Comparison of ENCODE assay signal across 8 cellular contexts in genomic region chrX:11427082-11428033, GRCh38.
DNase-seq lines count a peak whose midpoint lies in the region; ATAC-seq and TF ChIP-seq lines count a peak whose summit lies in the region.

No MANE protein-coding gene starts in this region.

- peaks cover 13% of the 10 kb centered on the region for H3K27me3 Mint-ChIP-seq in activated CD4-positive, alpha-beta memory T cell treated with anti-CD3 and anti-CD28 coated beads, Interleukin-2, amount 10 ng/mL, durations not matched to agents 7 days and 5 days
- peaks cover 5% of the 10 kb centered on the region for H3K27me3 Mint-ChIP-seq in activated CD4-positive, alpha-beta memory T cell treated with anti-CD3 and anti-CD28 coated beads for 36 hours
- H3K27me3 Mint-ChIP-seq in CD8-positive, alpha-beta T cell (ENCODE audit: low read depth) = peaks cover 13% of the 10 kb centered on the region

- H3K27ac Mint-ChIP-seq in activated CD4-positive, alpha-beta memory T cell treated with anti-CD3 and anti-CD28 coated beads, Interleukin-2, amount 10 ng/mL, durations not matched to agents 7 days and 5 days = no peak overlapping the region
- no peak overlapping the region for H3K27ac Mint-ChIP-seq in activated CD4-positive, alpha-beta memory T cell treated with anti-CD3 and anti-CD28 coated beads for 36 hours
- no peak overlapping the region for H3K27ac Mint-ChIP-seq in CD8-positive, alpha-beta T cell

- H3K9me3 Mint-ChIP-seq in activated CD4-positive, alpha-beta memory T cell treated with anti-CD3 and anti-CD28 coated beads, Interleukin-2, amount 10 ng/mL, durations not matched to agents 7 days and 5 days = no peaks in the 10 kb centered on the region
- no peaks in the 10 kb centered on the region for H3K9me3 Mint-ChIP-seq in activated CD4-positive, alpha-beta memory T cell treated with anti-CD3 and anti-CD28 coated beads for 36 hours
- H3K9me3 Mint-ChIP-seq in CD8-positive, alpha-beta T cell = no peaks in the 10 kb centered on the region

- no peak overlapping the region for H3K4me3 Mint-ChIP-seq in activated CD4-positive, alpha-beta memory T cell treated with anti-CD3 and anti-CD28 coated beads, Interleukin-2, amount 10 ng/mL, durations not matched to agents 7 days and 5 days
- no peak overlapping the region for H3K4me3 Mint-ChIP-seq in activated CD4-positive, alpha-beta memory T cell treated with anti-CD3 and anti-CD28 coated beads for 36 hours
- no peak overlapping the region for H3K4me3 Mint-ChIP-seq in CD8-positive, alpha-beta T cell

- intact Hi-C loops in activated CD4-positive, alpha-beta memory T cell treated with anti-CD3 and anti-CD28 coated beads for 36 hours (cut with micrococcal nuclease) = no loop called here
- intact Hi-C loops in CD8-positive, alpha-beta T cell (cut with DNase I, micrococcal nuclease) = no loop called here

- H3K9me3 ChIP-seq in WERI-Rb-1 (ENCODE audit: severe bottlenecking) = no peaks in the 10 kb centered on the region
- no peaks in the 10 kb centered on the region for H3K9me3 ChIP-seq in CD8-positive, alpha-beta T cell (ENCODE audit: low read length)

- DNase-seq in activated CD4-positive, alpha-beta memory T cell treated with anti-CD3 and anti-CD28 coated beads, Interleukin-2, amount 10 ng/mL, durations not matched to agents 7 days and 5 days = peak; percentile 13
- no peak for DNase-seq in activated CD4-positive, alpha-beta memory T cell treated with anti-CD3 and anti-CD28 coated beads for 36 hours
- DNase-seq in WERI-Rb-1 (peak; percentile 7), hypothalamus (lab: John Stamatoyannopoulos, UW) (peak in 26 of 51 donors; percentile 0 to 38 (median 8)), NCI-H2081 (lab: John Stamatoyannopoulos, UW) (no peak)
- DNase-seq in CD8-positive, alpha-beta T cell = no peak

- peaks cover 4% of the 10 kb centered on the region for H3K4me1 Mint-ChIP-seq in activated CD4-positive, alpha-beta memory T cell treated with anti-CD3 and anti-CD28 coated beads, Interleukin-2, amount 10 ng/mL, durations not matched to agents 7 days and 5 days
- no peaks in the 10 kb centered on the region for H3K4me1 Mint-ChIP-seq in activated CD4-positive, alpha-beta memory T cell treated with anti-CD3 and anti-CD28 coated beads for 36 hours (ENCODE audit: low read depth)
- H3K4me1 Mint-ChIP-seq in CD8-positive, alpha-beta T cell (ENCODE audit: low read depth) = no peaks in the 10 kb centered on the region

- no peak for TF ChIP-seq CTCF in WERI-Rb-1 (IDR thresholded peaks at IDR 0.05; ENCODE audit: low read depth, low read length)
- no peak for TF ChIP-seq CTCF in CD8-positive, alpha-beta T cell (IDR thresholded peaks at IDR 0.05)

- no peak for ATAC-seq in GM21825 (IDR thresholded peaks at IDR 0.05; ENCODE audit: unreplicated experiment)
- ATAC-seq in CD8-positive, alpha-beta T cell = no peak

- CTCF ChIA-PET in activated CD4-positive, alpha-beta memory T cell treated with anti-CD3 and anti-CD28 coated beads, Interleukin-2, amount 10 ng/mL, durations not matched to agents 7 days and 5 days (lab: Charles Lee) = no interaction called here
- CTCF ChIA-PET in activated CD4-positive, alpha-beta memory T cell treated with anti-CD3 and anti-CD28 coated beads for 36 hours (lab: Charles Lee) = no interaction called here
- CTCF ChIA-PET in CD8-positive, alpha-beta T cell (lab: Charles Lee) = no interaction called here

- no peaks in the 10 kb centered on the region for H3K4me1 ChIP-seq in CD8-positive, alpha-beta T cell (ENCODE audit: insufficient read depth, low read length)

- no peak overlapping the region for H3K4me3 ChIP-seq in WERI-Rb-1 (ENCODE audit: low read depth, low read length)
- peak overlapping the region; percentile 21 to 34 (median 28) for H3K4me3 ChIP-seq in skin epidermis
- H3K4me3 ChIP-seq in CD8-positive, alpha-beta T cell (ENCODE audit: low read depth, low read length) = no peak overlapping the region

- H3K27ac ChIP-seq in WERI-Rb-1 (no peak overlapping the region), skin epidermis (peak overlapping the region in 11 of 21 experiments; percentile 0 to 71 (median 43))
- no peak overlapping the region for H3K27ac ChIP-seq in CD8-positive, alpha-beta T cell (ENCODE audit: low read depth, low read length)

- no peaks in the 10 kb centered on the region for H3K36me3 Mint-ChIP-seq in activated CD4-positive, alpha-beta memory T cell treated with anti-CD3 and anti-CD28 coated beads, Interleukin-2, amount 10 ng/mL, durations not matched to agents 7 days and 5 days (ENCODE audit: low read depth)
- H3K36me3 Mint-ChIP-seq in activated CD4-positive, alpha-beta memory T cell treated with anti-CD3 and anti-CD28 coated beads for 36 hours = no peaks in the 10 kb centered on the region
- no peaks in the 10 kb centered on the region for H3K36me3 Mint-ChIP-seq in CD8-positive, alpha-beta T cell

- H3K27me3 ChIP-seq in WERI-Rb-1 (ENCODE audit: insufficient read depth, low read depth, severe bottlenecking) = peaks cover 42% of the 10 kb centered on the region
- H3K27me3 ChIP-seq in CD8-positive, alpha-beta T cell (ENCODE audit: insufficient read depth, low read length) = no peaks in the 10 kb centered on the region

- POLR2A ChIA-PET in activated CD4-positive, alpha-beta memory T cell treated with anti-CD3 and anti-CD28 coated beads, Interleukin-2, amount 10 ng/mL, durations not matched to agents 7 days and 5 days (lab: Charles Lee) = no interaction called here
- POLR2A ChIA-PET in activated CD4-positive, alpha-beta memory T cell treated with anti-CD3 and anti-CD28 coated beads for 36 hours (lab: Charles Lee) = no interaction called here
- POLR2A ChIA-PET in CD8-positive, alpha-beta T cell (lab: Charles Lee) = no interaction called here

- no peaks in the 10 kb centered on the region for H3K36me3 ChIP-seq in WERI-Rb-1
- no peaks in the 10 kb centered on the region for H3K36me3 ChIP-seq in CD8-positive, alpha-beta T cell (ENCODE audit: insufficient read depth, low read length)

Comparison
In these comparisons a context has a peak if more than half of its experiments do, and no peak if none do; other contexts are left out.
1. DNase-seq: peak in activated CD4-positive, alpha-beta memory T cell treated with anti-CD3 and anti-CD28 coated beads, Interleukin-2, amount 10 ng/mL, durations not matched to agents 7 days and 5 days (single experiment), WERI-Rb-1 (single experiment) and hypothalamus (26 of 51); none in activated CD4-positive, alpha-beta memory T cell treated with anti-CD3 and anti-CD28 coated beads for 36 hours (single experiment), NCI-H2081 (0 of 2) and CD8-positive, alpha-beta T cell (0 of 7).
2. H3K27ac ChIP-seq: peak in skin epidermis (11 of 21); none in WERI-Rb-1 (single experiment) and CD8-positive, alpha-beta T cell (single experiment).
3. H3K4me3 ChIP-seq: peak in skin epidermis (7 of 7); none in WERI-Rb-1 (single experiment) and CD8-positive, alpha-beta T cell (single experiment).